9 cellular contexts compared by ENCODE assay signal in genomic region chr11:87463486-87464102, GRCh38.
DNase-seq lines count a peak whose midpoint lies in the region; ATAC-seq and TF ChIP-seq lines count a peak whose summit lies in the region.
"Had no signal": no experiment of that assay in that cellular context is flagged by ENCODE, and none has a peak within 500 bp of the region (broad histone marks: within the 10 kb centered on the region; RNA-seq: fewer than 3 reads in every experiment).

No MANE protein-coding gene starts in this region.

- no peaks in the 10 kb centered on the region for H3K4me1 Mint-ChIP-seq in naive thymus-derived CD4-positive, alpha-beta T cell

- H3K27ac ChIP-seq in HEK293 (ENCODE audit: extremely low read depth, low read depth, low read length) = no peak overlapping the region
- H3K27ac ChIP-seq in sigmoid colon = no peak overlapping the region
- no peak overlapping the region for H3K27ac ChIP-seq in naive thymus-derived CD4-positive, alpha-beta T cell (ENCODE audit: low read depth, low read length)
- H3K27ac ChIP-seq in Peyer's patch = no peak overlapping the region
- H3K27ac ChIP-seq: thoracic aorta had no signal

- CTCF ChIA-PET in HEK293 (lab: Yijun Ruan, JAX) = interaction anchor here (0.5 to 1.0 kb wide), 10 partner anchors 9 to 442 kb away, joined by 3 to 5 read pairs (median 3); no protein-coding TSS in a partner anchor
- CTCF ChIA-PET in naive thymus-derived CD4-positive, alpha-beta T cell (lab: Charles Lee) = no interaction called here

- DNase-seq in EH (ENCODE audit: low read depth) (peak; percentile 44), NCI-H2081 treated with DMSO at 0.1 percent for 48 hours (lab: John Stamatoyannopoulos, UW) (peak; percentile 13), epithelial cell of esophagus (ENCODE audit: low read depth) (peak; percentile 80), sigmoid colon (no peak), Peyer's patch (no peak)
- no peak for DNase-seq in naive thymus-derived CD4-positive, alpha-beta T cell

- peaks cover 0 to 14% (median 8%) of the 10 kb centered on the region in 5 donors for H3K27me3 Mint-ChIP-seq in naive thymus-derived CD4-positive, alpha-beta T cell

- POLR2A ChIA-PET in HEK293 (lab: Yijun Ruan, JAX) = no interaction called here
- POLR2A ChIA-PET in naive thymus-derived CD4-positive, alpha-beta T cell (lab: Charles Lee) = no interaction called here

- TF ChIP-seq EP300 in sigmoid colon (IDR thresholded peaks at IDR 0.05) = no peak

- no peaks in the 10 kb centered on the region for H3K27me3 ChIP-seq in sigmoid colon
- H3K27me3 ChIP-seq in naive thymus-derived CD4-positive, alpha-beta T cell (ENCODE audit: control insufficient read depth in 2 of 2, insufficient read depth in 2 of 2, low read length in 2 of 2) = peaks cover 0 to 5% of the 10 kb centered on the region in 2 donors
- no peaks in the 10 kb centered on the region for H3K27me3 ChIP-seq in Peyer's patch

- H3K4me1 ChIP-seq in HEK293 (ENCODE audit: control insufficient read depth, insufficient read depth, low read length) (no peaks in the 10 kb centered on the region), sigmoid colon (peaks cover 0 to 25% (median 19%) of the 10 kb centered on the region in 4 donors), Peyer's patch (no peaks in the 10 kb centered on the region)
- no peaks in the 10 kb centered on the region for H3K4me1 ChIP-seq in naive thymus-derived CD4-positive, alpha-beta T cell (ENCODE audit: control insufficient read depth in 2 of 2, insufficient read depth in 2 of 2, low read length in 2 of 2)

- H3K36me3 ChIP-seq in HEK293 (ENCODE audit: control insufficient read depth in 2 of 2, insufficient read depth in 1 of 2, low read length in 2 of 2) (no peaks in the 10 kb centered on the region), sigmoid colon (no peaks in the 10 kb centered on the region), Peyer's patch (no peaks in the 10 kb centered on the region)
- no peaks in the 10 kb centered on the region for H3K36me3 ChIP-seq in naive thymus-derived CD4-positive, alpha-beta T cell (ENCODE audit: control insufficient read depth in 2 of 3, insufficient read depth in 3 of 3, low read length in 3 of 3)
- H3K36me3 ChIP-seq: thoracic aorta had no signal

- H3K27ac Mint-ChIP-seq in naive thymus-derived CD4-positive, alpha-beta T cell = no peak overlapping the region

- TF ChIP-seq POLR2A in sigmoid colon (IDR thresholded peaks at IDR 0.05) (no peak), Peyer's patch (IDR thresholded peaks at IDR 0.05) (no peak)

- 65 to 82% methylated on average over 4 of the region's 4 CpGs for WGBS in sigmoid colon, 2 donors

- no peak for TF ChIP-seq CTCF in HEK293 (tag by site-specific recombination; IDR thresholded peaks at IDR 0.05)
- TF ChIP-seq CTCF in epithelial cell of esophagus (IDR thresholded peaks at IDR 0.05; ENCODE audit: insufficient read depth, low read depth, low read length, missing control alignments) = peak; percentile 75
- TF ChIP-seq CTCF in sigmoid colon (IDR thresholded peaks at IDR 0.05) = peak in 1 of 4 experiments; percentile 19
- peak in 3 of 6 experiments; percentile 44 to 56 (median 46) for TF ChIP-seq CTCF in Peyer's patch (IDR thresholded peaks at IDR 0.05)

- no peaks in the 10 kb centered on the region for H3K36me3 Mint-ChIP-seq in naive thymus-derived CD4-positive, alpha-beta T cell

- H3K9me3 Mint-ChIP-seq in naive thymus-derived CD4-positive, alpha-beta T cell = peaks cover 0 to 2% (median 0%) of the 10 kb centered on the region in 11 donors

- H3K9me3 ChIP-seq in HEK293 (ENCODE audit: control insufficient read depth, insufficient read depth, low read depth, low read length) = no peaks in the 10 kb centered on the region
- H3K9me3 ChIP-seq in sigmoid colon = no peaks in the 10 kb centered on the region
- no peaks in the 10 kb centered on the region for H3K9me3 ChIP-seq in naive thymus-derived CD4-positive, alpha-beta T cell (ENCODE audit: control insufficient read depth in 2 of 3, low read length in 3 of 3)
- no peaks in the 10 kb centered on the region for H3K9me3 ChIP-seq in Peyer's patch
- H3K9me3 ChIP-seq: thoracic aorta had no signal

- H3K4me3 ChIP-seq in HEK293 (ENCODE audit: low read depth, low read length) (no peak overlapping the region), epithelial cell of esophagus (ENCODE audit: low read length) (no peak overlapping the region), sigmoid colon (no peak overlapping the region), Peyer's patch (no peak overlapping the region)
- H3K4me3 ChIP-seq in naive thymus-derived CD4-positive, alpha-beta T cell (ENCODE audit: low read length) = no peak overlapping the region
- H3K4me3 ChIP-seq: thoracic aorta had no signal

- no peak for ATAC-seq in naive thymus-derived CD4-positive, alpha-beta T cell
- ATAC-seq in GM21737 (IDR thresholded peaks at IDR 0.05; ENCODE audit: unreplicated experiment) = no peak

- no peak overlapping the region for H3K4me3 Mint-ChIP-seq in naive thymus-derived CD4-positive, alpha-beta T cell

- intact Hi-C loops in sigmoid colon (cut with DNase I) = loop anchor here (10.0 kb wide), 2 partner anchors 841 to 1081 kb away; no protein-coding TSS in a partner anchor
- intact Hi-C loops in naive thymus-derived CD4-positive, alpha-beta T cell (cut with micrococcal nuclease) = no loop called here

TF ChIP-seq in HEK293, 187 proteins besides CTCF, POLR2A, EP300 and RAD21:
- TF ChIP-seq BCL6B (tag by site-specific recombination; IDR thresholded peaks at IDR 0.05) (no peak), ZNF654 (tag by site-specific recombination; IDR thresholded peaks at IDR 0.05; ENCODE audit: low read depth) (peak; percentile 46)

Comparison
In these comparisons a context has a peak if more than half of its experiments do, and no peak if none do; other contexts are left out.
1. DNase-seq: peak in EH (single experiment), NCI-H2081 treated with DMSO at 0.1 percent for 48 hours (single experiment) and epithelial cell of esophagus (single experiment); none in sigmoid colon (single experiment), naive thymus-derived CD4-positive, alpha-beta T cell (0 of 9) and Peyer's patch (0 of 3).